In genomic region chrX:316351-317325, GRCh38 we compare ENCODE assay signal across 8 cellular contexts. TPM values are rescaled to one million over a fixed set of nuclear protein-coding genes. Genes with fewer than 3 reads are reported as not detected.
A peak's percentile ranks its signal among the peaks of the same experiment; 100 is the strongest.
DNase-seq lines count a peak whose midpoint lies in the region; ATAC-seq and TF ChIP-seq lines count a peak whose summit lies in the region.

No MANE protein-coding gene starts in this region.

- no peaks in the 10 kb centered on the region for H3K27me3 ChIP-seq in left ventricle myocardium inferior (ENCODE audit: low read depth)
- no peaks in the 10 kb centered on the region for H3K27me3 ChIP-seq in lower lobe of right lung (ENCODE audit: low read depth)
- peaks cover 0 to 2% of the 10 kb centered on the region in 2 donors for H3K27me3 ChIP-seq in tibial artery
- H3K27me3 ChIP-seq in testis = no peaks in the 10 kb centered on the region

- no peaks in the 10 kb centered on the region for H3K27me3 Mint-ChIP-seq in activated T-helper 2 cell treated with anti-CD3 and anti-CD28 coated beads, Interferon-gamma antibody, Interleukin-2, Interleukin-4, amounts not matched to agents 10 μg/mL and 5 μg/mL and 100 μg/mL, durations not matched to agents 14 hours and 24 hours and 36 hours (ENCODE audit: low read depth)

- H3K27ac ChIP-seq in left ventricle myocardium inferior (replicated peaks) (no peak overlapping the region), lower lobe of right lung (no peak overlapping the region), tibial artery (peak overlapping the region in 1 of 2 donors; percentile 91), testis (no peak overlapping the region)

- peaks cover 45% of the 10 kb centered on the region for H3K36me3 ChIP-seq in left ventricle myocardium inferior
- H3K36me3 ChIP-seq in lower lobe of right lung = peaks cover 42% of the 10 kb centered on the region
- peaks cover 28 to 46% (median 45%) of the 10 kb centered on the region in 3 donors for H3K36me3 ChIP-seq in tibial artery
- no peaks in the 10 kb centered on the region for H3K36me3 ChIP-seq in testis (ENCODE audit: low read depth, missing control alignments)

- peaks cover 27% of the 10 kb centered on the region for H3K4me1 ChIP-seq in left ventricle myocardium inferior
- H3K4me1 ChIP-seq in lower lobe of right lung = peaks cover 13% of the 10 kb centered on the region
- peaks cover 0 to 27% (median 16%) of the 10 kb centered on the region in 4 donors for H3K4me1 ChIP-seq in tibial artery
- peaks cover 17% of the 10 kb centered on the region for H3K4me1 ChIP-seq in testis

- intact Hi-C loops in Right ventricle myocardium superior (cut with DNase I) = no loop called here
- intact Hi-C loops in left ventricle myocardium inferior (cut with micrococcal nuclease) = no loop called here
- intact Hi-C loops in activated T-helper 2 cell treated with anti-CD3 and anti-CD28 coated beads, Interferon-gamma antibody, Interleukin-2, Interleukin-4, amounts not matched to agents 10 μg/mL and 5 μg/mL and 100 μg/mL, durations not matched to agents 14 hours and 24 hours and 36 hours (cut with micrococcal nuclease) = loop anchor here (5.0 kb wide), 1 partner anchor 1276 kb away; the partner anchor contains the start of gene AKAP17A
- intact Hi-C loops in lower lobe of right lung (cut with DNase I) = no loop called here
- intact Hi-C loops in tibial artery (cut with DNase I; ENCODE audit: low total_unique reads) = loop anchor here (5.0 to 10.0 kb wide), 3 partner anchors 71 to 1136 kb away; partner anchors contain the start of genes ASMTL, PPP2R3B and SLC25A6
- intact Hi-C loops in testis (cut with DNase I; ENCODE audit: low total_unique reads) = no loop called here

- no peak for TF ChIP-seq POLR2A in testis (IDR thresholded peaks at IDR 0.05)

- H3K9me3 Mint-ChIP-seq in activated T-helper 2 cell treated with anti-CD3 and anti-CD28 coated beads, Interferon-gamma antibody, Interleukin-2, Interleukin-4, amounts not matched to agents 10 μg/mL and 5 μg/mL and 100 μg/mL, durations not matched to agents 14 hours and 24 hours and 36 hours = no peaks in the 10 kb centered on the region

- DNase-seq in Right ventricle myocardium superior (peak; percentile 45), left ventricle myocardium inferior (no peak), lower lobe of right lung (peak; percentile 58), tibial artery (peak; percentile 22 to 72), EL (no peak), testis (no peak)
- no peak for DNase-seq in activated T-helper 2 cell treated with anti-CD3 and anti-CD28 coated beads, Interferon-gamma antibody, Interleukin-2, Interleukin-4, amounts not matched to agents 10 μg/mL and 5 μg/mL and 100 μg/mL, durations not matched to agents 14 hours and 24 hours and 36 hours (ENCODE audit: low spot score)

- H3K4me3 Mint-ChIP-seq in activated T-helper 2 cell treated with anti-CD3 and anti-CD28 coated beads, Interferon-gamma antibody, Interleukin-2, Interleukin-4, amounts not matched to agents 10 μg/mL and 5 μg/mL and 100 μg/mL, durations not matched to agents 14 hours and 24 hours and 36 hours (ENCODE audit: low read depth) = peak overlapping the region; percentile 58

- H3K9me3 ChIP-seq in left ventricle myocardium inferior (replicated peaks) = no peaks in the 10 kb centered on the region
- no peaks in the 10 kb centered on the region for H3K9me3 ChIP-seq in lower lobe of right lung
- no peaks in the 10 kb centered on the region for H3K9me3 ChIP-seq in tibial artery
- no peaks in the 10 kb centered on the region for H3K9me3 ChIP-seq in testis

- TF ChIP-seq CTCF in left ventricle myocardium inferior (IDR thresholded peaks at IDR 0.05; ENCODE audit: borderline replicate concordance) (no peak), lower lobe of right lung (IDR thresholded peaks at IDR 0.05) (no peak), tibial artery (IDR thresholded peaks at IDR 0.05) (no peak), testis (IDR thresholded peaks at IDR 0.05) (no peak)

- no peak for ATAC-seq in Right ventricle myocardium superior (ENCODE audit: poor library complexity)
- no peak for ATAC-seq in lower lobe of right lung
- ATAC-seq in GM21390 (IDR thresholded peaks at IDR 0.05; ENCODE audit: unreplicated experiment) = no peak

- WGBS in testis, 2 donors = 66 to 76% methylated on average over 31 to 50 of the region's 50 CpGs

- H3K36me3 Mint-ChIP-seq in activated T-helper 2 cell treated with anti-CD3 and anti-CD28 coated beads, Interferon-gamma antibody, Interleukin-2, Interleukin-4, amounts not matched to agents 10 μg/mL and 5 μg/mL and 100 μg/mL, durations not matched to agents 14 hours and 24 hours and 36 hours (ENCODE audit: low read depth) = peaks cover 34% of the 10 kb centered on the region

- H3K4me3 ChIP-seq in left ventricle myocardium inferior = no peak overlapping the region
- no peak overlapping the region for H3K4me3 ChIP-seq in lower lobe of right lung
- no peak overlapping the region for H3K4me3 ChIP-seq in tibial artery
- peak overlapping the region in 1 of 2 donors; percentile 5 for H3K4me3 ChIP-seq in testis

- H3K4me1 Mint-ChIP-seq in activated T-helper 2 cell treated with anti-CD3 and anti-CD28 coated beads, Interferon-gamma antibody, Interleukin-2, Interleukin-4, amounts not matched to agents 10 μg/mL and 5 μg/mL and 100 μg/mL, durations not matched to agents 14 hours and 24 hours and 36 hours (ENCODE audit: low read depth) = peaks cover 12% of the 10 kb centered on the region

- no peak overlapping the region for H3K27ac Mint-ChIP-seq in activated T-helper 2 cell treated with anti-CD3 and anti-CD28 coated beads, Interferon-gamma antibody, Interleukin-2, Interleukin-4, amounts not matched to agents 10 μg/mL and 5 μg/mL and 100 μg/mL, durations not matched to agents 14 hours and 24 hours and 36 hours

RNA-seq across cellular contexts. Expression of gene GTPBP6, which starts 2.0 kb away (rescaled TPM):
- total RNA-seq in Right ventricle myocardium superior = 50.8 TPM
- total RNA-seq in left ventricle myocardium inferior = 51.1 TPM
- 65.5 and 67.0 TPM in 2 replicates for total RNA-seq in activated T-helper 2 cell treated with anti-CD3 and anti-CD28 coated beads, Interferon-gamma antibody, Interleukin-2, Interleukin-4, amounts not matched to agents 10 μg/mL and 5 μg/mL and 100 μg/mL, durations not matched to agents 14 hours and 24 hours and 36 hours
- 47.1 TPM for total RNA-seq in lower lobe of right lung
- total RNA-seq in testis = 10 to 100 TPM; 43.8 to 74.3 TPM
- 38.0 TPM for polyA plus RNA-seq in testis (ENCODE audit: insufficient read depth, low read depth, low replicate concordance)

RNA-seq across cellular contexts. Expression of gene PLCXD1, which starts 35.5 kb away (rescaled TPM):
- total RNA-seq in Right ventricle myocardium superior (5.1 TPM), left ventricle myocardium inferior (4.0 TPM), lower lobe of right lung (23.7 TPM), testis (10 to 100 TPM; 15.7 to 24.0 TPM)
- total RNA-seq in activated T-helper 2 cell treated with anti-CD3 and anti-CD28 coated beads, Interferon-gamma antibody, Interleukin-2, Interleukin-4, amounts not matched to agents 10 μg/mL and 5 μg/mL and 100 μg/mL, durations not matched to agents 14 hours and 24 hours and 36 hours = 58.8 and 60.0 TPM in 2 replicates
- polyA plus RNA-seq in testis (ENCODE audit: insufficient read depth, low read depth, low replicate concordance) = 14.6 TPM

Comparison
In these comparisons a context has a peak if more than half of its experiments do, and no peak if none do; other contexts are left out.
1. DNase-seq: peak in Right ventricle myocardium superior (single experiment), lower lobe of right lung (single experiment) and tibial artery (2 of 2); none in left ventricle myocardium inferior (single experiment), activated T-helper 2 cell treated with anti-CD3 and anti-CD28 coated beads, Interferon-gamma antibody, Interleukin-2, Interleukin-4, amounts not matched to agents 10 μg/mL and 5 μg/mL and 100 μg/mL, durations not matched to agents 14 hours and 24 hours and 36 hours (single experiment), EL (single experiment) and testis (single experiment).
2. intact Hi-C loops: an anchor here in activated T-helper 2 cell treated with anti-CD3 and anti-CD28 coated beads, Interferon-gamma antibody, Interleukin-2, Interleukin-4, amounts not matched to agents 10 μg/mL and 5 μg/mL and 100 μg/mL, durations not matched to agents 14 hours and 24 hours and 36 hours (5.0 kb wide) and tibial artery (5.0 to 10.0 kb wide); none called in Right ventricle myocardium superior, left ventricle myocardium inferior, lower lobe of right lung and testis.